Comparison of ENCODE assay signal across 1 cellular context in the genomic region with DNA sequence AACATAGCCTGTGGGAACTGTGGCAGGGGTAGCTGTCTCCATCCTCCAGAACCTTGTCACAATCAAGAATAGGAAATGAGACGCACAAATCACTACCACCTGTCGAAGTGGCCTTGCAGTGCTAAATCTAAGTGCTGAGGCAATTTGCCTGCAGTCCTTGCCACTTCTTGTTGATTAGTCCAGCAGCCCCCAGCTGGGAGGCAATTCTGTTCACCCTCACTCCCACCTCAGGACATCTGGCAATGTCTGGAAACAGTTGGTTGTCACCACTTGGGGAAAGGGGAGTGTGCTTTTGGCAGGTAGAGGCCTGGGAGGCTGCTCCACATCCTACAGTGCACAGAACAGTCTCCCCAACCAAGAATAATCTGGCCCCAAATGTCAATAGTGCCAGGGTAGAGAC.
TF ChIP-seq lines count a peak whose summit lies in the region.

No MANE protein-coding gene starts in this region.

TF ChIP-seq in IMR-90, 13 proteins besides CTCF, POLR2A, EP300 and RAD21 (continued from another document):
- TF ChIP-seq, protein P1, sequence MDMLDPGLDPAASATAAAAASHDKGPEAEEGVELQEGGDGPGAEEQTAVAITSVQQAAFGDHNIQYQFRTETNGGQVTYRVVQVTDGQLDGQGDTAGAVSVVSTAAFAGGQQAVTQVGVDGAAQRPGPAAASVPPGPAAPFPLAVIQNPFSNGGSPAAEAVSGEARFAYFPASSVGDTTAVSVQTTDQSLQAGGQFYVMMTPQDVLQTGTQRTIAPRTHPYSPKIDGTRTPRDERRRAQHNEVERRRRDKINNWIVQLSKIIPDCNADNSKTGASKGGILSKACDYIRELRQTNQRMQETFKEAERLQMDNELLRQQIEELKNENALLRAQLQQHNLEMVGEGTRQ (IDR thresholded peaks at IDR 0.05; ENCODE audit: low read depth, low read length), result no peak
- no peak for TF ChIP-seq CEBPB (IDR thresholded peaks at IDR 0.05; ENCODE audit: low read depth, low read length)
- no peak for TF ChIP-seq SMC3 (IDR thresholded peaks at IDR 0.05; ENCODE audit: low read depth, low read length)
- TF ChIP-seq FOS (IDR thresholded peaks at IDR 0.05; ENCODE audit: low read depth, low read length), result no peak
- TF ChIP-seq RFX5 (IDR thresholded peaks at IDR 0.05; ENCODE audit: low read depth, low read length), result no peak
- TF ChIP-seq BHLHE40 (IDR thresholded peaks at IDR 0.05; ENCODE audit: low read depth, low read length), result no peak
- TF ChIP-seq CHD1 (IDR thresholded peaks at IDR 0.05; ENCODE audit: low read depth, low read length), result no peak
- no peak for TF ChIP-seq MXI1 (IDR thresholded peaks at IDR 0.05; ENCODE audit: borderline replicate concordance, low read depth, low read length)
- TF ChIP-seq MAFK (IDR thresholded peaks at IDR 0.05; ENCODE audit: low read depth, low read length), result no peak
